23 cellular contexts compared by ENCODE assay signal in genomic region chr1:156249593-156249992, GRCh38. TPM values are rescaled to one million over a fixed set of nuclear protein-coding genes. Genes with fewer than 3 reads are reported as not detected.
DNase-seq lines count a peak whose midpoint lies in the region; ATAC-seq, FAIRE-seq and TF ChIP-seq lines count a peak whose summit lies in the region.
"Had no signal": no experiment of that assay in that cellular context is flagged by ENCODE, and none has a peak within 500 bp of the region (broad histone marks: within the 10 kb centered on the region; RNA-seq: fewer than 3 reads in every experiment).

No MANE protein-coding gene starts in this region.

- H3K27me3 ChIP-seq in K562 (ENCODE audit: control insufficient read depth in 2 of 2, insufficient read depth in 2 of 2, low read length in 2 of 2) (no peaks in the 10 kb centered on the region), neuronal stem cell (ENCODE audit: control insufficient read depth in 3 of 3, insufficient read depth in 3 of 3, low read depth in 1 of 3, low read length in 3 of 3) (no peaks in the 10 kb centered on the region)
- H3K27me3 ChIP-seq: MG63 had no signal

- no peak; the same call in 1 of the 2 replicates for TF ChIP-seq POLR2A in K562 (conservative IDR thresholded peaks at IDR 0.05)

- no peaks in the 10 kb centered on the region for H3K27me3 Mint-ChIP-seq in activated T-cell treated with anti-CD3 and anti-CD28 coated beads, Interleukin-2, amount 50 U/mL, for 24 hours
- H3K27me3 Mint-ChIP-seq: activated naive CD8-positive, alpha-beta T cell treated with anti-CD3 and anti-CD28 coated beads, Interleukin-2, amount 10 ng/mL, durations not matched to agents 7 days and 5 days had no signal

- CTCF ChIA-PET in K562 (lab: Yijun Ruan, JAX; ENCODE audit: low intra/inter-chr PET ratio), result no interaction called here

- peak overlapping the region; percentile 57 for H2BK5ac ChIP-seq in neuronal stem cell (ENCODE audit: low read length)

- no peak for TF ChIP-seq EP300 in K562 (IDR thresholded peaks at IDR 0.05; ENCODE audit: low read length)

- ATAC-seq in K562 (no peak; the same call in 2 of the 3 replicates), omental fat pad (ENCODE audit: low FRiP score) (no peak)
- ATAC-seq: left cardiac atrium had no signal

- peak overlapping the region; percentile 57 for H3K27ac Mint-ChIP-seq in activated T-cell treated with anti-CD3 and anti-CD28 coated beads, Interleukin-2, amount 50 U/mL, for 24 hours
- H3K27ac Mint-ChIP-seq: activated naive CD8-positive, alpha-beta T cell treated with anti-CD3 and anti-CD28 coated beads, Interleukin-2, amount 10 ng/mL, durations not matched to agents 7 days and 5 days; activated T-helper 1 cell treated with anti-CD3 and anti-CD28 coated beads, Interleukin-12 subunit alpha, Interleukin-12 subunit beta, Interleukin-2, Interleukin-4 antibody, amounts not matched to agents 30 ng/mL and 10 ng/mL and 1 ng/mL, durations not matched to agents 14 hours and 24 hours and 36 hours; T-helper 1 cell treated with Interleukin-12 subunit alpha and Interleukin-12 subunit beta and Interleukin-4 antibody, amounts not matched to agents 30 μg/mL and 1 μg/mL, for 36 hours had no signal

- H3K4me3 ChIP-seq in K562, result no peak overlapping the region
- no peak overlapping the region for H3K4me3 ChIP-seq in neuronal stem cell (ENCODE audit: low read length in 2 of 2)
- H3K4me3 ChIP-seq: MG63, SK-N-MC had no signal

- no peak for TF ChIP-seq RAD21 in K562 (CRISPR knock-in tag; conservative IDR thresholded peaks at IDR 0.05 in 1 of 2, IDR thresholded peaks at IDR 0.05 in 1 of 2)

- no peak overlapping the region for H3K14ac ChIP-seq in neuronal stem cell (ENCODE audit: low read length)

- H2BK15ac ChIP-seq in neuronal stem cell (ENCODE audit: low read length), result no peak overlapping the region

- H3K4ac ChIP-seq in neuronal stem cell (ENCODE audit: low read length), result no peak overlapping the region

- intact Hi-C loops in K562 (cut with micrococcal nuclease), result no loop called here

- H3K18ac ChIP-seq in neuronal stem cell (ENCODE audit: low read length), result no peak overlapping the region

- 84% methylated on average over 4 of the region's 5 CpGs for WGBS in K562 (ENCODE audit: insufficient coverage, low coverage, missing lambda C conversion rate)
- no CpG with 5 or more reads among the region's 5 CpGs for WGBS in neuronal stem cell (ENCODE audit: extremely low coverage in 2 of 2, insufficient read length in 2 of 2, insufficient replicate concordance in 1 of 2), 2 donors

- H2AK5ac ChIP-seq in neuronal stem cell (ENCODE audit: low read depth, low read length), result no peak overlapping the region

- H4K91ac ChIP-seq in neuronal stem cell (ENCODE audit: low read depth, low read length, poor library complexity), result no peak overlapping the region

- in situ Hi-C loops in K562 (cut with MboI), result no loop called here

- TSS peak; percentile 33 for BruUV-seq in K562 (replicated peaks; lab: Mats Ljungman, UMichigan)

- peaks cover 61% of the 10 kb centered on the region for H3K36me3 Mint-ChIP-seq in activated T-cell treated with anti-CD3 and anti-CD28 coated beads, Interleukin-2, amount 50 U/mL, for 24 hours (ENCODE audit: low read depth)

- H3K36me3 ChIP-seq in K562 (ENCODE audit: control insufficient read depth, insufficient read depth, low read length) (peaks cover 57% of the 10 kb centered on the region; the same call in 2 of the 3 replicates), neuronal stem cell (replicated peaks in 1 of 2; ENCODE audit: control insufficient read depth in 2 of 2, insufficient read depth in 2 of 2, low read length in 2 of 2) (peaks cover 42 to 60% of the 10 kb centered on the region in 2 donors)

- H3K4me1 Mint-ChIP-seq in activated T-cell treated with anti-CD3 and anti-CD28 coated beads, Interleukin-2, amount 50 U/mL, for 24 hours (ENCODE audit: low read depth), result peaks cover 21% of the 10 kb centered on the region

- TF ChIP-seq CTCF in K562 (IDR thresholded peaks at IDR 0.05 in 2 of 3, conservative IDR thresholded peaks at IDR 0.05 in 1 of 3; ENCODE audit: insufficient read depth in 2 of 3, low read depth in 1 of 3, low read length in 3 of 3) (no peak), omental fat pad (IDR thresholded peaks at IDR 0.05) (no peak)

- H3K23ac ChIP-seq in neuronal stem cell (ENCODE audit: low read depth, low read length, poor library complexity), result peak overlapping the region; percentile 92

- H3K4me1 ChIP-seq in K562 (replicated peaks in 1 of 2; ENCODE audit: control insufficient read depth in 2 of 2, insufficient read depth in 2 of 2, low read length in 2 of 2) (peaks cover 0 to 40% of the 10 kb centered on the region in 2 experiments; a peak in 3 of 5 replicates), neuronal stem cell (ENCODE audit: control insufficient read depth in 2 of 2, insufficient read depth in 1 of 2, low read depth in 1 of 2, low read length in 2 of 2) (peaks cover 2 to 17% of the 10 kb centered on the region in 2 donors)

- no peak overlapping the region for H3K9ac ChIP-seq in K562 (ENCODE audit: insufficient read depth in 1 of 2, low read depth in 2 of 2, low read length in 2 of 2)
- H3K9ac ChIP-seq in neuronal stem cell (ENCODE audit: low read depth, low read length, poor library complexity), result peak overlapping the region; percentile 25

- H2BK120ac ChIP-seq in neuronal stem cell (ENCODE audit: low read depth, low read length), result no peak overlapping the region

- H2AFZ ChIP-seq in K562 (ENCODE audit: low read depth, low read length) (no peak overlapping the region), neuronal stem cell (ENCODE audit: low read length) (no peak overlapping the region)

- H3K4me2 ChIP-seq in K562 (ENCODE audit: insufficient read depth, low read length) (no peak overlapping the region), neuronal stem cell (ENCODE audit: insufficient read depth, low read length, poor library complexity, severe bottlenecking) (no peak overlapping the region)

- H2BK12ac ChIP-seq in neuronal stem cell (ENCODE audit: low read length), result no peak overlapping the region

- FAIRE-seq in K562 (lab: Jason Lieb, UNC), result no peak
- FAIRE-seq: G401.6 had no signal

- H3K4me3 Mint-ChIP-seq in activated T-cell treated with anti-CD3 and anti-CD28 coated beads, Interleukin-2, amount 50 U/mL, for 24 hours, result no peak overlapping the region
- H3K4me3 Mint-ChIP-seq: activated naive CD8-positive, alpha-beta T cell treated with anti-CD3 and anti-CD28 coated beads, Interleukin-2, amount 10 ng/mL, durations not matched to agents 7 days and 5 days; activated T-helper 1 cell treated with anti-CD3 and anti-CD28 coated beads, Interleukin-12 subunit alpha, Interleukin-12 subunit beta, Interleukin-2, Interleukin-4 antibody, amounts not matched to agents 30 ng/mL and 10 ng/mL and 1 ng/mL, durations not matched to agents 14 hours and 24 hours and 36 hours; T-helper 1 cell treated with Interleukin-12 subunit alpha and Interleukin-12 subunit beta and Interleukin-4 antibody, amounts not matched to agents 30 μg/mL and 1 μg/mL, for 36 hours had no signal

- no peaks in the 10 kb centered on the region for H3K9me1 ChIP-seq in K562 (ENCODE audit: control insufficient read depth, insufficient read depth, low read length)

- H3K79me2 ChIP-seq in K562 (ENCODE audit: control insufficient read depth, insufficient read depth, low read length), result no peaks in the 10 kb centered on the region

- POLR2A ChIA-PET in K562 (lab: Yijun Ruan, JAX), result interaction anchor here (1.4 kb wide), 1 partner anchor 11 kb away, joined by 5 read pairs; no protein-coding TSS in a partner anchor

- no peak for DNase-seq in activated T-cell treated with anti-CD3 and anti-CD28 coated beads, Interleukin-2, amount 50 U/mL, for 24 hours
- no peak for DNase-seq in activated T-cell treated with anti-CD3 and anti-CD28 coated beads, Interleukin-2, amount 50 U/mL, for 1 hour
- DNase-seq in K562 (ENCODE audit: extremely low read depth in 1 of 4, low spot score in 3 of 4), result no peak
- DNase-seq in neuronal stem cell (ENCODE audit: low spot score), result no peak
- DNase-seq in omental fat pad (ENCODE audit: low spot score), result no peak
- no peak for DNase-seq in iPS-NIHi7 (ENCODE audit: extremely low spot score)
- DNase-seq: 8988T; activated CD4-positive, alpha-beta T cell treated with anti-CD3 and anti-CD28 coated beads for 48 hours; activated naive CD8-positive, alpha-beta T cell treated with anti-CD3 and anti-CD28 coated beads, Interleukin-2, amount 10 ng/mL, durations not matched to agents 7 days and 5 days; cerebellar nuclear complex; DMS53; left cardiac atrium; mammary epithelial cell; MG63; NCI-H1417; NCI-H2081; NCI-H345; NCI-H748 treated with DMSO at 0.1 percent for 48 hours; stimulated activated CD8-positive, alpha-beta memory T cell treated with anti-CD3 and anti-CD28 coated beads, Interleukin-4, amount 100 ng/mL, for 48 hours had no signal

- H3K9me3 ChIP-seq in K562 (replicated peaks; ENCODE audit: control insufficient read depth, insufficient read depth, low read depth, low read length) (no peaks in the 10 kb centered on the region), neuronal stem cell (replicated peaks in 1 of 2; ENCODE audit: control insufficient read depth in 2 of 2, insufficient read depth in 1 of 2, low read depth in 1 of 2, low read length in 2 of 2) (no peaks in the 10 kb centered on the region)
- H3K9me3 ChIP-seq: MG63 had no signal

- no peaks in the 10 kb centered on the region for H4K20me1 ChIP-seq in K562 (replicated peaks; ENCODE audit: control insufficient read depth, insufficient read depth, low read length)

- H4K8ac ChIP-seq in neuronal stem cell (ENCODE audit: low read depth, low read length), result no peak overlapping the region

- H3K79me1 ChIP-seq in neuronal stem cell (ENCODE audit: low read depth, low read length), result peaks cover 3% of the 10 kb centered on the region

- H3K27ac ChIP-seq in K562 (ENCODE audit: extremely low read depth, low read depth, low read length) (no peak overlapping the region), neuronal stem cell (replicated peaks; ENCODE audit: low read length) (peak overlapping the region; percentile 57)
- H3K27ac ChIP-seq: SK-N-MC had no signal

- H3K9me3 Mint-ChIP-seq in activated T-cell treated with anti-CD3 and anti-CD28 coated beads, Interleukin-2, amount 50 U/mL, for 24 hours, result no peaks in the 10 kb centered on the region
- H3K9me3 Mint-ChIP-seq: activated naive CD8-positive, alpha-beta T cell treated with anti-CD3 and anti-CD28 coated beads, Interleukin-2, amount 10 ng/mL, durations not matched to agents 7 days and 5 days; activated T-helper 1 cell treated with anti-CD3 and anti-CD28 coated beads, Interleukin-12 subunit alpha, Interleukin-12 subunit beta, Interleukin-2, Interleukin-4 antibody, amounts not matched to agents 30 ng/mL and 10 ng/mL and 1 ng/mL, durations not matched to agents 14 hours and 24 hours and 36 hours; T-helper 1 cell treated with Interleukin-12 subunit alpha and Interleukin-12 subunit beta and Interleukin-4 antibody, amounts not matched to agents 30 μg/mL and 1 μg/mL, for 36 hours had no signal

RNA-seq across cellular contexts. Expression of gene PAQR6, which starts 1.7 kb away (rescaled TPM):
- 2.9 and 5.5 TPM in 2 replicates for total RNA-seq in K562 (2011; cell fraction: chromatin; rRNA removed; ENCODE audit: low replicate concordance)
- 3.5 and 4.3 TPM in 2 replicates for total RNA-seq in K562 (2011; cell fraction: nucleolus; rRNA removed)
- total RNA-seq in K562 (2011; cell fraction: nucleoplasm; rRNA removed), result 2.9 and 3.6 TPM in 2 replicates
- total RNA-seq in K562 (2014; rRNA removed) (0.86 TPM in 2 replicates), K562 (2014; rRNA removed; fragmentation: Illumina TruSeq; extraction: Trizol) (0.32 and 0.62 TPM in 2 replicates), K562 (2015; rRNA removed; fragmentation: Illumina TruSeq; extraction: Trizol) (0.64 and 0.72 TPM in 2 replicates), K562 (2021) (1.0 and 1.2 TPM in 2 replicates), omental fat pad (1 to 10 TPM in 3 of 4 donors, under 1 TPM in 1; 0.74 to 3.4 (median 1.6) TPM)
- polyA plus RNA-seq in K562 (2011; rRNA removed) (0.52 and 1.4 TPM in 2 replicates), K562 (2014; fragmentation: Illumina TruSeq; extraction: Trizol) (0.59 and 0.73 TPM in 2 replicates), K562 (2014; fragmentation: Nextera tagmentation; extraction: Ambion mirVana) (under 1 TPM; 0.07 to 0.23 TPM), K562 (2014; rRNA removed) (1.3 and 1.8 TPM in 2 replicates)
- polyA plus RNA-seq in K562 (2011; cell fraction: cytosol; rRNA removed), result 1.2 and 1.3 TPM in 2 replicates
- 10.9 and 15.4 TPM in 2 replicates for polyA plus RNA-seq in K562 (2011; cell fraction: nucleus; rRNA removed)
- polyA plus RNA-seq in K562 (2012), result 1.6 and 4.4 TPM in 2 replicates
- polyA minus RNA-seq in K562 (2011; rRNA and poly(A)+ RNA removed), result not detected in 2 replicates
- not detected in 2 replicates for polyA minus RNA-seq in K562 (2011; cell fraction: cytosol; rRNA and poly(A)+ RNA removed)
- polyA minus RNA-seq in K562 (2011; cell fraction: nucleus; rRNA and poly(A)+ RNA removed), result 0.67 and 1.00 TPM in 2 replicates
- polyA plus RNA-seq in neuronal stem cell (2013, experiment 1 of 2), result 8.8 TPM
- polyA plus RNA-seq in neuronal stem cell (2013, experiment 2 of 2), result 8.7 TPM

RNA-seq across cellular contexts. Expression of gene BGLAP, which starts 7.6 kb away (rescaled TPM):
- total RNA-seq in K562 (2011; cell fraction: chromatin; rRNA removed; ENCODE audit: low replicate concordance), result 3.2 and 9.2 TPM in 2 replicates
- 5.9 and 10.2 TPM in 2 replicates for total RNA-seq in K562 (2011; cell fraction: nucleolus; rRNA removed)
- 3.1 and 9.2 TPM in 2 replicates for total RNA-seq in K562 (2011; cell fraction: nucleoplasm; rRNA removed)
- 0.23 and 0.82 TPM in 2 replicates for total RNA-seq in K562 (2014; rRNA removed)
- 0.15 TPM in 1 of 2 replicates, not detected in the other for total RNA-seq in K562 (2014; rRNA removed; fragmentation: Illumina TruSeq; extraction: Trizol)
- total RNA-seq in K562 (2015; rRNA removed; fragmentation: Illumina TruSeq; extraction: Trizol), result 0.33 and 0.49 TPM in 2 replicates
- total RNA-seq in K562 (2021), result 0.22 and 1.2 TPM in 2 replicates
- polyA plus RNA-seq in K562 (2011; rRNA removed), result 0.54 and 0.92 TPM in 2 replicates
- polyA plus RNA-seq in K562 (2011; cell fraction: cytosol; rRNA removed), result 0.63 and 1.2 TPM in 2 replicates
- polyA plus RNA-seq in K562 (2011; cell fraction: nucleus; rRNA removed), result 4.3 and 7.0 TPM in 2 replicates
- 0.51 and 0.96 TPM in 2 replicates for polyA plus RNA-seq in K562 (2012)
- polyA plus RNA-seq in K562 (2014; fragmentation: Illumina TruSeq; extraction: Trizol), result not detected in 2 replicates
- not detected for polyA plus RNA-seq in K562 (2014; fragmentation: Nextera tagmentation; extraction: Ambion mirVana)
- polyA plus RNA-seq in K562 (2014; rRNA removed), result 1.4 and 1.6 TPM in 2 replicates
- not detected in 2 replicates for polyA minus RNA-seq in K562 (2011; rRNA and poly(A)+ RNA removed)
- polyA minus RNA-seq in K562 (2011; cell fraction: cytosol; rRNA and poly(A)+ RNA removed), result not detected in 2 replicates
- 1.2 and 1.4 TPM in 2 replicates for polyA minus RNA-seq in K562 (2011; cell fraction: nucleus; rRNA and poly(A)+ RNA removed)
- 0.85 TPM for polyA plus RNA-seq in neuronal stem cell (2013, experiment 1 of 2)
- polyA plus RNA-seq in neuronal stem cell (2013, experiment 2 of 2), result 0.80 TPM
- total RNA-seq in omental fat pad, result 1 to 10 TPM in 1 of 4 donors, under 1 TPM in 1, not detected in 2; 0.82 to 5.0 TPM
- total RNA-seq: mammary epithelial cell had no signal

RNA-seq across cellular contexts. Expression of gene SMG5, which starts 33.0 kb away (rescaled TPM):
- 126 and 277 TPM in 2 replicates for total RNA-seq in K562 (2011; cell fraction: chromatin; rRNA removed; ENCODE audit: low replicate concordance)
- total RNA-seq in K562 (2011; cell fraction: nucleolus; rRNA removed), result 112 and 123 TPM in 2 replicates
- 105 and 122 TPM in 2 replicates for total RNA-seq in K562 (2011; cell fraction: nucleoplasm; rRNA removed)
- total RNA-seq in K562 (2014; rRNA removed) (56.0 and 71.6 TPM in 2 replicates), K562 (2014; rRNA removed; fragmentation: Illumina TruSeq; extraction: Trizol) (33.1 and 41.4 TPM in 2 replicates), K562 (2015; rRNA removed; fragmentation: Illumina TruSeq; extraction: Trizol) (53.1 and 53.7 TPM in 2 replicates), K562 (2021) (78.4 and 85.9 TPM in 2 replicates), omental fat pad (10 to 100 TPM; 51.0 to 81.2 (median 53.2) TPM)
- polyA plus RNA-seq in K562 (2011; rRNA removed) (41.4 and 53.9 TPM in 2 replicates), K562 (2014; fragmentation: Illumina TruSeq; extraction: Trizol) (69.4 and 69.7 TPM in 2 replicates), K562 (2014; fragmentation: Nextera tagmentation; extraction: Ambion mirVana) (1 to 10 TPM; 1.4 to 1.6 TPM), K562 (2014; rRNA removed) (53.0 and 58.7 TPM in 2 replicates)
- 33.8 and 36.1 TPM in 2 replicates for polyA plus RNA-seq in K562 (2011; cell fraction: cytosol; rRNA removed)
- 202 and 245 TPM in 2 replicates for polyA plus RNA-seq in K562 (2011; cell fraction: nucleus; rRNA removed)
- polyA plus RNA-seq in K562 (2012), result 44.7 and 57.3 TPM in 2 replicates
- 27.6 and 30.1 TPM in 2 replicates for polyA minus RNA-seq in K562 (2011; rRNA and poly(A)+ RNA removed)
- polyA minus RNA-seq in K562 (2011; cell fraction: cytosol; rRNA and poly(A)+ RNA removed), result 18.5 and 20.0 TPM in 2 replicates
- polyA minus RNA-seq in K562 (2011; cell fraction: nucleus; rRNA and poly(A)+ RNA removed), result 29.4 and 36.3 TPM in 2 replicates
- 36.6 TPM for polyA plus RNA-seq in neuronal stem cell (2013, experiment 1 of 2)
- 35.4 TPM for polyA plus RNA-seq in neuronal stem cell (2013, experiment 2 of 2)

RNA-seq across cellular contexts. Expression of gene TMEM79, which starts 34.5 kb away (rescaled TPM):
- total RNA-seq in K562 (2011; cell fraction: chromatin; rRNA removed; ENCODE audit: low replicate concordance), result 7.9 and 23.3 TPM in 2 replicates
- total RNA-seq in K562 (2011; cell fraction: nucleolus; rRNA removed), result 23.9 and 26.5 TPM in 2 replicates
- 14.7 and 15.8 TPM in 2 replicates for total RNA-seq in K562 (2011; cell fraction: nucleoplasm; rRNA removed)
- total RNA-seq in K562 (2014; rRNA removed) (3.8 and 6.9 TPM in 2 replicates), K562 (2014; rRNA removed; fragmentation: Illumina TruSeq; extraction: Trizol) (2.1 and 2.6 TPM in 2 replicates), K562 (2015; rRNA removed; fragmentation: Illumina TruSeq; extraction: Trizol) (5.1 and 5.4 TPM in 2 replicates), K562 (2021) (6.8 and 7.2 TPM in 2 replicates), omental fat pad (1 to 10 TPM; 1.3 to 4.3 (median 1.4) TPM)
- polyA plus RNA-seq in K562 (2011; rRNA removed) (4.0 and 4.8 TPM in 2 replicates), K562 (2014; fragmentation: Illumina TruSeq; extraction: Trizol) (5.6 and 5.7 TPM in 2 replicates), K562 (2014; fragmentation: Nextera tagmentation; extraction: Ambion mirVana) (1 to 10 TPM in 1 of 2 experiments, under 1 TPM in 1; 0.69 to 1.2 TPM), K562 (2014; rRNA removed) (6.1 and 8.3 TPM in 2 replicates)
- 5.0 and 12.1 TPM in 2 replicates for polyA plus RNA-seq in K562 (2011; cell fraction: cytosol; rRNA removed)
- polyA plus RNA-seq in K562 (2011; cell fraction: nucleus; rRNA removed), result 10.3 and 25.9 TPM in 2 replicates
- polyA plus RNA-seq in K562 (2012), result 5.7 and 9.5 TPM in 2 replicates
- 2.3 TPM in 2 replicates for polyA minus RNA-seq in K562 (2011; rRNA and poly(A)+ RNA removed)
- 1.6 and 2.3 TPM in 2 replicates for polyA minus RNA-seq in K562 (2011; cell fraction: cytosol; rRNA and poly(A)+ RNA removed)
- 7.0 and 10.9 TPM in 2 replicates for polyA minus RNA-seq in K562 (2011; cell fraction: nucleus; rRNA and poly(A)+ RNA removed)
- polyA plus RNA-seq in neuronal stem cell (2013, experiment 1 of 2), result 1.4 TPM
- 1.5 TPM for polyA plus RNA-seq in neuronal stem cell (2013, experiment 2 of 2)

RNA-seq across cellular contexts. Expression of gene PMF1, which starts 36.8 kb away (rescaled TPM):
- total RNA-seq in K562 (2011; cell fraction: chromatin; rRNA removed; ENCODE audit: low replicate concordance), result 31.8 and 57.2 TPM in 2 replicates
- 34.9 and 36.7 TPM in 2 replicates for total RNA-seq in K562 (2011; cell fraction: nucleolus; rRNA removed)
- total RNA-seq in K562 (2011; cell fraction: nucleoplasm; rRNA removed), result 40.1 and 51.5 TPM in 2 replicates
- 88.4 and 88.8 TPM in 2 replicates for total RNA-seq in K562 (2014; rRNA removed)
- 44.2 and 50.3 TPM in 2 replicates for total RNA-seq in K562 (2014; rRNA removed; fragmentation: Illumina TruSeq; extraction: Trizol)
- total RNA-seq in K562 (2015; rRNA removed; fragmentation: Illumina TruSeq; extraction: Trizol), result 61.5 and 63.0 TPM in 2 replicates
- 69.8 and 71.0 TPM in 2 replicates for total RNA-seq in K562 (2021)
- 74.1 and 79.0 TPM in 2 replicates for polyA plus RNA-seq in K562 (2011; rRNA removed)
- polyA plus RNA-seq in K562 (2011; cell fraction: cytosol; rRNA removed), result 146 and 169 TPM in 2 replicates
- polyA plus RNA-seq in K562 (2011; cell fraction: nucleus; rRNA removed), result 53.6 and 54.3 TPM in 2 replicates
- 52.9 and 60.4 TPM in 2 replicates for polyA plus RNA-seq in K562 (2012)
- 80.5 and 82.2 TPM in 2 replicates for polyA plus RNA-seq in K562 (2014; fragmentation: Illumina TruSeq; extraction: Trizol)
- 10 to 100 TPM in 1 of 2 experiments, 1 to 10 TPM in 1; 9.4 to 18.9 TPM for polyA plus RNA-seq in K562 (2014; fragmentation: Nextera tagmentation; extraction: Ambion mirVana)
- polyA plus RNA-seq in K562 (2014; rRNA removed), result 89.5 and 92.9 TPM in 2 replicates
- polyA minus RNA-seq in K562 (2011; rRNA and poly(A)+ RNA removed), result 28.4 and 28.8 TPM in 2 replicates
- polyA minus RNA-seq in K562 (2011; cell fraction: cytosol; rRNA and poly(A)+ RNA removed), result 22.6 and 27.6 TPM in 2 replicates
- polyA minus RNA-seq in K562 (2011; cell fraction: nucleus; rRNA and poly(A)+ RNA removed), result 7.7 and 9.9 TPM in 2 replicates
- polyA plus RNA-seq in neuronal stem cell (2013, experiment 1 of 2), result 103 TPM
- polyA plus RNA-seq in neuronal stem cell (2013, experiment 2 of 2), result 100 TPM
- 10 to 100 TPM; 34.0 to 74.8 (median 49.5) TPM for total RNA-seq in omental fat pad
